In the genomic region with DNA sequence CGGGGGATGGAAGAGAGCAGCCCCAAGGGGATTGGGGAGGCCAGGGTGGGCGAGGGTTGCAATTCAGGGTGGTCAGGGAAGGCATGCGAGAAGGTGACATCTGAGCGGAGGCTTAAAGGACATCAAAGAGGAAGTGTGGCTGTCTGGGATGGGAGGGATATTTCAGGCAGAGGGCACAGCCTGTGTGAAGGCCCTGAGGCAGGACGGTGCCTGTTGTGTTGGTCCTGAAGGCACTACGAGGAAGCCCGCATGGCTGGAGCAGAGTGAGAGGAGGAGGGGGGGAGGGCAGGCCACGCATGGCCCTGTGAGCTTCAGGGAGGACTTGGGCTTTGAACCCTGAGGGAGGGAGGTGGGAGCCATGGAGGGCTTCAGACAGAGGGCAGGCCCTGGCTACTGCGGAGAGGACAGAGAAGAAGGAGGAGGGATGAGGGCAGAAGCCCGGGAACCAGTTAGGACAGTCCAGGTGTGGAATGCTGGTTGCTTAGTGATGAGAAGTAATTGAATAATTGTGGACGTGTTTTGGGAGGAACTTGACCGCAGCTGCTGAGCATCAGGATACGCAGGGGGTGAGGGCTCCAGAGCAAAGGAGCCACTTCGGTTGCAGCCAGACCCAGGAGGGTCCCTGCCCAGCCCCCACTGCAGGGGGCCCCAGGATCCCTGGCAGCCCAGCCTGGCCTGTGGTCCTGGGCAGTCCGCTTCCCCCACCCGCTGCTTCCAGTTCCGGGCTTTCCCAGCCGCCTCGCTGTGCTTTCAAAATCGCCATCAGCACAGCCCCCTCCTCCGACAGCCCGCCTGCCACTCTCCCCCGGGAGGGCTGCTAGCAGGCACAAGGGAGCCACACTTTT, we compare ENCODE assay signal across 1 cellular context.
TF ChIP-seq lines count a peak whose summit lies in the region.

No MANE protein-coding gene starts in this region.

TF ChIP-seq in WTC11, 78 proteins besides CTCF, POLR2A, EP300 and RAD21 (continued from another document):
- TF ChIP-seq ZMAT4 (CRISPR knock-in tag; IDR thresholded peaks at IDR 0.05) (no peak), ZNF671 (CRISPR knock-in tag; IDR thresholded peaks at IDR 0.05) (peak; percentile 49; the same call in 1 of the 2 replicates), CREM (CRISPR knock-in tag; IDR thresholded peaks at IDR 0.05) (peak; percentile 69; the same call in 1 of the 2 replicates), ETV6 (CRISPR knock-in tag; IDR thresholded peaks at IDR 0.05) (no peak), ZNF263 (CRISPR knock-in tag; IDR thresholded peaks at IDR 0.05; ENCODE audit: low read depth) (peak; percentile 49; the same call in 1 of the 2 replicates)
- TF ChIP-seq, protein P1, sequence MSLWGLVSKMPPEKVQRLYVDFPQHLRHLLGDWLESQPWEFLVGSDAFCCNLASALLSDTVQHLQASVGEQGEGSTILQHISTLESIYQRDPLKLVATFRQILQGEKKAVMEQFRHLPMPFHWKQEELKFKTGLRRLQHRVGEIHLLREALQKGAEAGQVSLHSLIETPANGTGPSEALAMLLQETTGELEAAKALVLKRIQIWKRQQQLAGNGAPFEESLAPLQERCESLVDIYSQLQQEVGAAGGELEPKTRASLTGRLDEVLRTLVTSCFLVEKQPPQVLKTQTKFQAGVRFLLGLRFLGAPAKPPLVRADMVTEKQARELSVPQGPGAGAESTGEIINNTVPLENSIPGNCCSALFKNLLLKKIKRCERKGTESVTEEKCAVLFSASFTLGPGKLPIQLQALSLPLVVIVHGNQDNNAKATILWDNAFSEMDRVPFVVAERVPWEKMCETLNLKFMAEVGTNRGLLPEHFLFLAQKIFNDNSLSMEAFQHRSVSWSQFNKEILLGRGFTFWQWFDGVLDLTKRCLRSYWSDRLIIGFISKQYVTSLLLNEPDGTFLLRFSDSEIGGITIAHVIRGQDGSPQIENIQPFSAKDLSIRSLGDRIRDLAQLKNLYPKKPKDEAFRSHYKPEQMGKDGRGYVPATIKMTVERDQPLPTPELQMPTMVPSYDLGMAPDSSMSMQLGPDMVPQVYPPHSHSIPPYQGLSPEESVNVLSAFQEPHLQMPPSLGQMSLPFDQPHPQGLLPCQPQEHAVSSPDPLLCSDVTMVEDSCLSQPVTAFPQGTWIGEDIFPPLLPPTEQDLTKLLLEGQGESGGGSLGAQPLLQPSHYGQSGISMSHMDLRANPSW (CRISPR knock-in tag; conservative IDR thresholded peaks at IDR 0.05; ENCODE audit: low read depth), result 0 out of 2 replicates have a peak, but pooled peaks have one; percentile 33
